Comparison of ENCODE assay signal across 8 cellular contexts in genomic region chr9:85940832-85941616, GRCh38. TPM values are rescaled to one million over a fixed set of nuclear protein-coding genes. Genes with fewer than 3 reads are reported as not detected.
A peak's percentile ranks its signal among the peaks of the same experiment; 100 is the strongest.
DNase-seq lines count a peak whose midpoint lies in the region; ATAC-seq and TF ChIP-seq lines count a peak whose summit lies in the region.

TSS of gene NAA35 (plus strand) at chr9:85941146. CDS start at chr9:85942160, 1,014 bp downstream.

- H3K4me3 ChIP-seq in neuron (ENCODE audit: low read length) (peak within 1 kb of the TSS; percentile 88), subcutaneous abdominal adipose tissue (ENCODE audit: low read depth in 1 of 5, low read length in 5 of 5) (peak within 1 kb of the TSS; percentile 78 to 96 (median 88))

- H3K27me3 ChIP-seq in foreskin keratinocyte (no peaks in the 10 kb centered on the region), neuron (ENCODE audit: insufficient read depth, low read length) (no peaks in the 10 kb centered on the region), subcutaneous abdominal adipose tissue (ENCODE audit: control insufficient read depth in 5 of 5, insufficient read depth in 4 of 5, low read length in 5 of 5) (no peaks in the 10 kb centered on the region)

- DNase-seq in GDM1 (lab: John Stamatoyannopoulos, UW) = peak; percentile 96
- peak; percentile 99 for DNase-seq in HEK293T (ENCODE audit: extremely low spot score)
- DNase-seq in MV-4-11 (lab: John Stamatoyannopoulos, UW) = peak; percentile 98
- peak; percentile 99 for DNase-seq in SK-MEL-5 (ENCODE audit: low read depth, low spot score)
- peak; percentile 99 for DNase-seq in activated naive CD4-positive, alpha-beta T cell treated with Interleukin-2 at 50 U/mL for 16 hours
- peak; percentile 89 to 95 for DNase-seq in foreskin keratinocyte

- H3K27ac ChIP-seq in foreskin keratinocyte (peak within 1 kb of the TSS; percentile 61), subcutaneous abdominal adipose tissue (ENCODE audit: low read depth, low read length) (peak within 1 kb of the TSS; percentile 87)

- peak within 1 kb of the TSS; percentile 92 for H2AFZ ChIP-seq in neuron (ENCODE audit: low read depth, low read length)

- ATAC-seq in foreskin keratinocyte = peak; percentile 96

- POLR2A ChIA-PET in HEK293T (lab: Yijun Ruan, JAX) = no interaction called here

- peaks cover 30% of the 10 kb centered on the region for H3K36me3 ChIP-seq in neuron (ENCODE audit: insufficient read depth, low read length)
- H3K36me3 ChIP-seq in subcutaneous abdominal adipose tissue (ENCODE audit: control insufficient read depth in 5 of 5, insufficient read depth in 5 of 5, low read length in 5 of 5) = peaks cover under 1 to 14% (median 7%) of the 10 kb centered on the region in 5 donors

- TF ChIP-seq CTCF in foreskin keratinocyte (conservative IDR thresholded peaks at IDR 0.05) = peak; percentile 26

- no peaks in the 10 kb centered on the region for H3K9me3 ChIP-seq in neuron (ENCODE audit: low read length)
- no peaks in the 10 kb centered on the region for H3K9me3 ChIP-seq in subcutaneous abdominal adipose tissue (ENCODE audit: control insufficient read depth in 5 of 5, low read length in 5 of 5)

- CTCF ChIA-PET in HEK293T (lab: Yijun Ruan, JAX) = no interaction called here

- in situ Hi-C loops in SK-MEL-5 (cut with HindIII; ENCODE audit: low pct_unique_long_range_greater_than_20kb, low sequenced_read_pairs) = no loop called here

- peak within 1 kb of the TSS; percentile 73 to 99 (median 96) for H3K9ac ChIP-seq in subcutaneous abdominal adipose tissue (ENCODE audit: low read length in 5 of 5)

- H3K4me1 ChIP-seq in foreskin keratinocyte = peaks cover 2% of the 10 kb centered on the region
- peaks cover 13% of the 10 kb centered on the region for H3K4me1 ChIP-seq in neuron (ENCODE audit: insufficient read depth, low read length)
- peaks cover 3 to 26% (median 25%) of the 10 kb centered on the region in 5 donors for H3K4me1 ChIP-seq in subcutaneous abdominal adipose tissue (ENCODE audit: control insufficient read depth in 5 of 5, insufficient read depth in 5 of 5, low read length in 5 of 5)

TF ChIP-seq in HEK293T, 16 proteins besides CTCF, POLR2A, EP300 and RAD21:
- no peak for TF ChIP-seq HDGF (IDR thresholded peaks at IDR 0.05; ENCODE audit: borderline replicate concordance)
- TF ChIP-seq ELF4 (IDR thresholded peaks at IDR 0.05) = peak; percentile 54
- peak; percentile 77; the same call in 1 of the 2 replicates for TF ChIP-seq SP1 (IDR thresholded peaks at IDR 0.05)
- no peak for TF ChIP-seq BHLHE40 (IDR thresholded peaks at IDR 0.05; ENCODE audit: borderline replicate concordance)
- no peak for TF ChIP-seq CTBP1 (IDR thresholded peaks at IDR 0.05; ENCODE audit: borderline replicate concordance)

RNA-seq across cellular contexts. Expression of gene NAA35, which starts in this region (rescaled TPM):
- 27.3 and 29.2 TPM in 2 replicates for total RNA-seq in SK-MEL-5 (2014; rRNA removed; shearing (Covaris generic))
- 18.4 and 21.0 TPM in 2 replicates for polyA plus RNA-seq in SK-MEL-5 (2015; cell fraction: cytosol; rRNA removed)
- polyA plus RNA-seq in SK-MEL-5 (2015; cell fraction: nucleus; rRNA removed) = 29.3 and 44.7 TPM in 2 replicates
- 22.4 and 24.5 TPM in 2 replicates for total RNA-seq in foreskin keratinocyte
- 9.0 and 11.3 TPM in 2 replicates for polyA plus RNA-seq in foreskin keratinocyte

Comparison
In these comparisons a context has a peak if more than half of its experiments do, and no peak if none do; other contexts are left out.
1. Peak in every context shown above with its lines: DNase-seq, ATAC-seq, H3K4me3 ChIP-seq and H3K27ac ChIP-seq.